ENCODE assay signal across 1 cellular context in genomic region chr5:100790170-100790665, GRCh38.
TF ChIP-seq lines count a peak whose summit lies in the region.

No MANE protein-coding gene starts in this region.

TF ChIP-seq in K562, 482 proteins besides CTCF, POLR2A, EP300 and RAD21 (continued from another document):
- no peak for TF ChIP-seq CUX1 (CRISPR knock-in tag; IDR thresholded peaks at IDR 0.05)
- TF ChIP-seq MECOM (CRISPR knock-in tag; IDR thresholded peaks at IDR 0.05): no peak
- no peak for TF ChIP-seq SMARCA4 (IDR thresholded peaks at IDR 0.05)
- no peak for TF ChIP-seq E4F1 (CRISPR knock-in tag; IDR thresholded peaks at IDR 0.05; ENCODE audit: borderline replicate concordance)
- TF ChIP-seq ZNF280B (CRISPR knock-in tag; IDR thresholded peaks at IDR 0.05): no peak
- no peak for TF ChIP-seq ZBTB34 (CRISPR knock-in tag; IDR thresholded peaks at IDR 0.05)
- no peak for TF ChIP-seq ZBTB8A (IDR thresholded peaks at IDR 0.05; ENCODE audit: partially characterized antibody)
- TF ChIP-seq SREBF2 (CRISPR knock-in tag; IDR thresholded peaks at IDR 0.05): no peak
- no peak for TF ChIP-seq E2F4 (CRISPR knock-in tag; IDR thresholded peaks at IDR 0.05; ENCODE audit: low read depth)
- TF ChIP-seq ZNF140 (CRISPR knock-in tag; IDR thresholded peaks at IDR 0.05): no peak
- no peak for TF ChIP-seq TFAM (CRISPR knock-in tag; conservative IDR thresholded peaks at IDR 0.05)
- TF ChIP-seq REST (CRISPR knock-in tag; IDR thresholded peaks at IDR 0.05; ENCODE audit: low read depth): no peak
- TF ChIP-seq ZNF449 (CRISPR knock-in tag; IDR thresholded peaks at IDR 0.05): no peak
